ENCODE assay signal across 9 cellular contexts in the genomic region with DNA sequence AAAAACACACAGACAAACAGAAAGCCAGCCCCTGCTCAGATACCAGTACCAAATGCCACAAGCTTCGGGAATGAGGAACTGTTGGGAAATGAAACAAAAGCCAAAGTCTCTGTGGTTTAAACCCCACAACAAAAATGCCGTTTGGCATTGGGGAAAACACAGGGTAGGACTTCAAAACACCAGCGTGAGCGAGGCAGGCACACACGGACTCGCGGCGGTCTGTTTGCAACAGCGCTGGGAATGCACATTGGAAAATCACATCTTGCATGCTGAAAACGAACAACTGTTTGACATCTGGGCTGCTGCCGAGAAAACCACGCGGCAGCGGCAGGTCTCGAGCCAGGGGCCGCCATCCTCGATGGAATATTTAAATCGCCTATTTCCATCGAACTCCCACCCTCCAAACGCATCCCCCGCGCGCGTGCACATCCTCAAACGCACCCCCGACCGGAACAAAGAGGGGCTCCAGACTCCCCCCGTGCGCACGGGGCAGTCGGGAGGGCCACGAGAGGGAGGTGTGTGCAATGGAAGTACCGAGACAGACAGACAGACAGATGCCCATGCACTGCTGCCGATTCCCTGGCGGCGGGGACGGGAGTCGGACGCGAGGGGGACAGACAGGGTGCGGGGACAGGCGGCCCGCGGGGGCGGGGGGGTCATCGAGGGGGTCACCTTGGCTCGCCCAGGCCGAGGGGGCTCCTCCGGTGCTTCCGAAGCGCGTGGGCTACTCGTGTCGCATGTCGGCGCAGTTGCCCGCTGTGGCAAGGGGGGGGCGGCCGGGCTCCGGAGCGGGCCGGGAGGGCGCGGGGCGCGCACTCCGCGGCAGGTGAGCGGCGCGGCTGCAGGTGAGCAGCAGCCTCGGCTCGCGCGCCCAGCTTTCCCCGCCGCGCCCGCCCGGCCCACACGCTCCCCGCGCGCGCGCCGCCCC. TPM values are rescaled to one million over a fixed set of nuclear protein-coding genes. Genes with fewer than 3 reads are reported as not detected.
DNase-seq lines count a peak whose midpoint lies in the region; ATAC-seq and TF ChIP-seq lines count a peak whose summit lies in the region.
"Had no signal": no experiment of that assay in that cellular context is flagged by ENCODE, and none has a peak within 500 bp of the region (broad histone marks: within the 10 kb centered on the region; RNA-seq: fewer than 3 reads in every experiment).

A gene with protein sequence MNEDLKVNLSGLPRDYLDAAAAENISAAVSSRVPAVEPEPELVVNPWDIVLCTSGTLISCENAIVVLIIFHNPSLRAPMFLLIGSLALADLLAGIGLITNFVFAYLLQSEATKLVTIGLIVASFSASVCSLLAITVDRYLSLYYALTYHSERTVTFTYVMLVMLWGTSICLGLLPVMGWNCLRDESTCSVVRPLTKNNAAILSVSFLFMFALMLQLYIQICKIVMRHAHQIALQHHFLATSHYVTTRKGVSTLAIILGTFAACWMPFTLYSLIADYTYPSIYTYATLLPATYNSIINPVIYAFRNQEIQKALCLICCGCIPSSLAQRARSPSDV (minus strand): TSS at position 880 of the 928 bp plus-strand sequence. CDS start 959 bp downstream, outside the sequence.

- peak within 1 kb of the TSS; percentile 50; the same call in 1 of the 2 replicates for H3K9ac ChIP-seq in ES-I3 (ENCODE audit: low read depth, low read length)
- peak within 1 kb of the TSS; percentile 50 for H3K9ac ChIP-seq in NT2/D1 (ENCODE audit: insufficient read length, low read depth)
- H3K9ac ChIP-seq in rectal smooth muscle tissue (ENCODE audit: low read length) = no peak within 1 kb of the TSS

- H3K4me1 ChIP-seq in ES-I3 (ENCODE audit: insufficient read depth, low read length) = no peaks in the 10 kb centered on the region
- no peaks in the 10 kb centered on the region for H3K4me1 ChIP-seq in NT2/D1 (ENCODE audit: insufficient read depth, insufficient read length)
- H3K4me1 ChIP-seq in rectal smooth muscle tissue (ENCODE audit: control insufficient read depth, insufficient read depth, low read length) = peaks cover 6% of the 10 kb centered on the region
- H3K4me1 ChIP-seq: SJSA1 had no signal

- H3K9me3 ChIP-seq in ES-I3 (ENCODE audit: control insufficient read depth, insufficient read depth, low read length) (no peaks in the 10 kb centered on the region), NT2/D1 (ENCODE audit: insufficient read depth, low read length) (no peaks in the 10 kb centered on the region)
- H3K9me3 ChIP-seq: SJSA1 had no signal

- DNase-seq in NT2/D1 (ENCODE audit: low read depth, low spot score) (no peak), fibroblast of the aortic adventitia (ENCODE audit: low read depth) (peak; percentile 11), NCI-H1105 (lab: John Stamatoyannopoulos, UW) (no peak), DMS79 treated with DMSO at 0.1 percent for 48 hours (lab: John Stamatoyannopoulos, UW) (no peak)

- no peak within 1 kb of the TSS for H3K27ac ChIP-seq in rectal smooth muscle tissue (ENCODE audit: low read depth, low read length)
- H3K27ac ChIP-seq: SJSA1 had no signal

- H3K27me3 ChIP-seq in NT2/D1 (ENCODE audit: insufficient read depth, insufficient read length) = peaks cover 63% of the 10 kb centered on the region
- peaks cover 15% of the 10 kb centered on the region for H3K27me3 ChIP-seq in rectal smooth muscle tissue (ENCODE audit: control insufficient read depth, insufficient read depth, low read length)

- H3K36me3 ChIP-seq in ES-I3 (ENCODE audit: insufficient read depth, low read length) (no peaks in the 10 kb centered on the region), NT2/D1 (ENCODE audit: insufficient read depth, insufficient read length, low read length) (no peaks in the 10 kb centered on the region), rectal smooth muscle tissue (ENCODE audit: control insufficient read depth, insufficient read depth, low read length) (no peaks in the 10 kb centered on the region)
- H3K36me3 ChIP-seq: SJSA1 had no signal

- TF ChIP-seq CTCF in fibroblast of the aortic adventitia (IDR thresholded peaks at IDR 0.05; ENCODE audit: insufficient read depth, low read length) = no peak

- no peak for ATAC-seq in HG03457 (IDR thresholded peaks at IDR 0.05; ENCODE audit: unreplicated experiment)
- ATAC-seq in GM21381 (IDR thresholded peaks at IDR 0.05; ENCODE audit: unreplicated experiment) = no peak

- H3K4me3 ChIP-seq in NT2/D1 (ENCODE audit: insufficient read length, low read depth) (peak within 1 kb of the TSS; percentile 49), fibroblast of the aortic adventitia (ENCODE audit: low read depth, low read length) (peak within 1 kb of the TSS; percentile 4), rectal smooth muscle tissue (ENCODE audit: low read length) (peak within 1 kb of the TSS; percentile 16)
- H3K4me3 ChIP-seq: SJSA1 had no signal

RNA-seq across cellular contexts. Expression of the gene that starts here (rescaled TPM):
- total RNA-seq in fibroblast of the aortic adventitia (ENCODE audit: low replicate concordance) = 0.41 TPM in 1 of 2 replicates, not detected in the other
- total RNA-seq: SJSA1 had no signal

Comparison
In these comparisons a context has a peak if more than half of its experiments do, and no peak if none do; other contexts are left out.
1. Peak in DNase-seq and H3K4me3 ChIP-seq in fibroblast of the aortic adventitia; RNA of the gene not detected or under 1 TPM.